7 cellular contexts compared by ENCODE assay signal in the genomic region with DNA sequence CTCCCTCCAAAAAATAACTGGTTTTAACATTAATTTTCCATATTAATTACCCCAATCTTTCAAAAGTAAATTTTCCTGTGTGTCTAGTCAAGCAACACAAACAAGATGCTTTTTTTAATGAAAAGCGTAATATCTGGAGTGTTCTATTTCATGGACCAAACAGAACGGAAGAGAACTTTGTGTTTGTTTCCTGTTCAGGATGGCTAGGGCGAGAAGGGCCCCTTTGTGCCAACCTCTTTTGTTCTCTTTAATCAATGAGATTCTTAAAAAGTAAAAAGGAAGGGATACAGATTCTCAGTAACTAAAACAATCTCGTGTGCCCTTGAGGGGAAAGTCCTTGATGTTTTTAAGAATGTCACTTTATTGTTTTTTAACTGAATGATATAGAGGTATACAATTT. TPM values are rescaled to one million over a fixed set of nuclear protein-coding genes. Genes with fewer than 3 reads are reported as not detected.
DNase-seq lines count a peak whose midpoint lies in the region; ATAC-seq and TF ChIP-seq lines count a peak whose summit lies in the region.

No MANE protein-coding gene starts in this region.

- H3K36me3 ChIP-seq in SK-N-MC (ENCODE audit: insufficient read depth, low read length) (peaks cover 86% of the 10 kb centered on the region), gastroesophageal sphincter (peaks cover 4 to 84% of the 10 kb centered on the region in 2 donors)

- no peaks in the 10 kb centered on the region for H3K27me3 ChIP-seq in gastroesophageal sphincter

- H3K27ac Mint-ChIP-seq in stimulated activated memory B cell treated with anti-CD40 and anti-IgM and Interleukin-4, amounts not matched to agents 10 μg/mL and 1 μg/mL and 100 μg/mL, for 72 hours = peak overlapping the region; percentile 87

- peak overlapping the region; percentile 69 for H3K4me3 Mint-ChIP-seq in stimulated activated memory B cell treated with anti-CD40 and anti-IgM and Interleukin-4, amounts not matched to agents 10 μg/mL and 1 μg/mL and 100 μg/mL, for 72 hours

- WGBS in gastroesophageal sphincter (ENCODE audit: low coverage in 1 of 2), 2 donors = 10 to 35% methylated on average over 4 of the region's 4 CpGs

- H3K9me3 ChIP-seq in SK-N-MC (ENCODE audit: low read depth, low read length) (no peaks in the 10 kb centered on the region), gastroesophageal sphincter (no peaks in the 10 kb centered on the region)

- TF ChIP-seq CTCF in gastroesophageal sphincter (IDR thresholded peaks at IDR 0.05) = no peak

- H3K27me3 Mint-ChIP-seq in stimulated activated memory B cell treated with anti-CD40 and anti-IgM and Interleukin-4, amounts not matched to agents 10 μg/mL and 1 μg/mL and 100 μg/mL, for 72 hours = no peaks in the 10 kb centered on the region

- H3K9me3 Mint-ChIP-seq in stimulated activated memory B cell treated with anti-CD40 and anti-IgM and Interleukin-4, amounts not matched to agents 10 μg/mL and 1 μg/mL and 100 μg/mL, for 72 hours = no peaks in the 10 kb centered on the region

- no peak for DNase-seq in SK-N-MC (ENCODE audit: low read depth, low spot score)
- DNase-seq in NCI-H1092 treated with DMSO at 0.1 percent for 48 hours (lab: John Stamatoyannopoulos, UW) = no peak
- DNase-seq in stimulated activated CD4-positive, alpha-beta T cell treated with anti-CD3 and anti-CD28 coated beads, Interleukin-4, amount 100 ng/mL, for 4 hours = no peak
- DNase-seq in hepatic stellate cell (ENCODE audit: low spot score) = no peak

- TF ChIP-seq POLR2A in gastroesophageal sphincter (IDR thresholded peaks at IDR 0.05) = no peak

- no peak for TF ChIP-seq EP300 in gastroesophageal sphincter (IDR thresholded peaks at IDR 0.05)

- H3K4me3 ChIP-seq in SK-N-MC (peak overlapping the region; percentile 75), gastroesophageal sphincter (no peak overlapping the region)

- peaks cover 16 to 65% (median 25%) of the 10 kb centered on the region in 3 donors for H3K4me1 ChIP-seq in gastroesophageal sphincter

- peaks cover 70% of the 10 kb centered on the region for H3K4me1 Mint-ChIP-seq in stimulated activated memory B cell treated with anti-CD40 and anti-IgM and Interleukin-4, amounts not matched to agents 10 μg/mL and 1 μg/mL and 100 μg/mL, for 72 hours

- no peak overlapping the region for H3K9ac ChIP-seq in SK-N-MC (ENCODE audit: insufficient read length)

- H3K27ac ChIP-seq in SK-N-MC (peak overlapping the region; percentile 89), gastroesophageal sphincter (peak overlapping the region; percentile 41 to 86 (median 76))

- peak; percentile 12 for ATAC-seq in GM21423 (IDR thresholded peaks at IDR 0.05; ENCODE audit: unreplicated experiment)
- no peak for ATAC-seq in gastroesophageal sphincter
- ATAC-seq in stimulated activated memory B cell treated with anti-CD40 and anti-IgM and Interleukin-4, amounts not matched to agents 10 μg/mL and 1 μg/mL and 100 μg/mL, for 72 hours = no peak

- H3K36me3 Mint-ChIP-seq in stimulated activated memory B cell treated with anti-CD40 and anti-IgM and Interleukin-4, amounts not matched to agents 10 μg/mL and 1 μg/mL and 100 μg/mL, for 72 hours = peaks cover 90% of the 10 kb centered on the region

RNA-seq across cellular contexts. Expression of gene GNAS, which starts 55.7 kb away (rescaled TPM):
- 100 to 1,000 TPM; 521 to 893 (median 652) TPM for total RNA-seq in gastroesophageal sphincter

RNA-seq across cellular contexts. Expression of gene GNAS-AS1, which starts 57.5 kb away (rescaled TPM):
- total RNA-seq in gastroesophageal sphincter = under 1 TPM in 1 of 4 donors, not detected in 3; 0.19 TPM
